In the genomic region with DNA sequence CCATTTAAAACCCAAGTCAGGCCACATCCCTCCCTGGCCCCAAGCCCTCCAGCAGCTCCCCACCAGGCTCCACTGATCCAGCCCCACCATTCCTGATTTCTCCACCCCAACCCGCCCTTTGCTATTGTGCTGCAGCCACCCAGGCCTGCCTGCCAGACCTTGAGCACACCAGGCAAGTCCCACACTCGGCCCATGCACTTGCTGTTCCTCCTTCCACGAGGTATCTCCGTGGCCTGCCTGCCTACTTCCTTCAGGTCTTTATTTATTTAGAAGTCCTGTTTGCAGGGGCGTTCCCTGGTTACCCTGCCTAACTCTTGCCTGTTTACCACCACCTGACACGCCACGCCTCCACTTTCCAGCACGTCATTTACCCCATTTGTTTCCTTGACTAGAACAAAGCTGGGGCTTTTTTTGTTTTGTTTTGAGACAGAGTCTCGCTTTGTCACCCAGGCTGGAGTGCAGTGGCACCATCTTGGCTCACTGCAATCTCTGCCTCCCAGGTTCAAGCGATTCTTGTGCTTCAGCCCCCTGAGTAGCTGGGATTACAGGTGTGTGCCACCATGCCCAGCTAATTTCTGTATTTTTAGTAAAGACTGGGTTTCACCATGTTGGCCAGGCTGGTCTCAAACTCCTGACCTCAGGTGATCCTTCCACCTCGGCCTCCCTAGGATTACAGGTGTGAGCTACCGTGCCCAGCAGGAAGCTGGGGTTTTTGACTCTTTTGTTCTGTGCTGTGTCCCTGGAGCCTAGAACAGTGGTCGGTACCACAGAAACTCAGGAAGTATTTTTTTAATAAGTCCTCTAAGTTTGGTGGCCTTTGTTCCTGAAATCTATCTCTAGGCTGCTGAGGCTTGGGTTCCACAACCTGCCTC, we compare ENCODE assay signal across 7 cellular contexts. TPM values are rescaled to one million over a fixed set of nuclear protein-coding genes. Genes with fewer than 3 reads are reported as not detected.
DNase-seq lines count a peak whose midpoint lies in the region; ATAC-seq, FAIRE-seq and TF ChIP-seq lines count a peak whose summit lies in the region.

No MANE protein-coding gene starts in this region.

- H3K27me3 Mint-ChIP-seq in activated T-helper 1 cell treated with anti-CD3 and anti-CD28 coated beads, Interleukin-12 subunit alpha, Interleukin-12 subunit beta, Interleukin-2, Interleukin-4 antibody, amounts not matched to agents 30 ng/mL and 10 ng/mL and 1 ng/mL, durations not matched to agents 14 hours and 24 hours and 36 hours (ENCODE audit: insufficient read depth) = no peaks in the 10 kb centered on the region

- H3K36me3 Mint-ChIP-seq in activated T-helper 1 cell treated with anti-CD3 and anti-CD28 coated beads, Interleukin-12 subunit alpha, Interleukin-12 subunit beta, Interleukin-2, Interleukin-4 antibody, amounts not matched to agents 30 ng/mL and 10 ng/mL and 1 ng/mL, durations not matched to agents 14 hours and 24 hours and 36 hours (ENCODE audit: low read depth) = peaks cover 43% of the 10 kb centered on the region

- H3K4me3 ChIP-seq in left lung = no peak overlapping the region

- H3K9me3 Mint-ChIP-seq in activated T-helper 1 cell treated with anti-CD3 and anti-CD28 coated beads, Interleukin-12 subunit alpha, Interleukin-12 subunit beta, Interleukin-2, Interleukin-4 antibody, amounts not matched to agents 30 ng/mL and 10 ng/mL and 1 ng/mL, durations not matched to agents 14 hours and 24 hours and 36 hours = no peaks in the 10 kb centered on the region

- no peaks in the 10 kb centered on the region for H3K36me3 ChIP-seq in left lung

- ATAC-seq in GM21786 (IDR thresholded peaks at IDR 0.05; ENCODE audit: unreplicated experiment) = peak; percentile 48
- no peak for ATAC-seq in left lung

- peak overlapping the region; percentile 85 for H3K4me3 Mint-ChIP-seq in activated T-helper 1 cell treated with anti-CD3 and anti-CD28 coated beads, Interleukin-12 subunit alpha, Interleukin-12 subunit beta, Interleukin-2, Interleukin-4 antibody, amounts not matched to agents 30 ng/mL and 10 ng/mL and 1 ng/mL, durations not matched to agents 14 hours and 24 hours and 36 hours

- DNase-seq in GM18507 (ENCODE audit: extremely low spot score, insufficient read length, low read depth) (no peak), NCI-H2196 (lab: John Stamatoyannopoulos, UW; ENCODE audit: unreplicated experiment) (peak; percentile 38), left lung (no peak), HPDE6-E6E7 (ENCODE audit: extremely low spot score) (no peak)
- DNase-seq in activated T-helper 1 cell treated with anti-CD3 and anti-CD28 coated beads, Interleukin-12 subunit alpha, Interleukin-12 subunit beta, Interleukin-2, Interleukin-4 antibody, amounts not matched to agents 30 ng/mL and 10 ng/mL and 1 ng/mL, durations not matched to agents 14 hours and 24 hours and 36 hours (ENCODE audit: low spot score) = peak; percentile 93
- peak; percentile 74 to 93 for DNase-seq in stimulated activated CD8-positive, alpha-beta memory T cell treated with anti-CD3 and anti-CD28 coated beads, Interleukin-2, amount 100 ng/mL, for 48 hours (ENCODE audit: low read depth in 2 of 2)

- H3K4me1 ChIP-seq in left lung = peaks cover 4 to 10% of the 10 kb centered on the region in 2 donors

- intact Hi-C loops in activated T-helper 1 cell treated with anti-CD3 and anti-CD28 coated beads, Interleukin-12 subunit alpha, Interleukin-12 subunit beta, Interleukin-2, Interleukin-4 antibody, amounts not matched to agents 30 ng/mL and 10 ng/mL and 1 ng/mL, durations not matched to agents 14 hours and 24 hours and 36 hours (cut with micrococcal nuclease) = loop anchor here (1.0 to 10.0 kb wide), 8 partner anchors 21 to 495 kb away; a partner anchor contains a TSS
- intact Hi-C loops in left lung (cut with DNase I) = loop anchor here in 1 of 2 donors (10.0 kb wide), 1 partner anchor 115 kb away; no protein-coding TSS in a partner anchor

- H3K4me1 Mint-ChIP-seq in activated T-helper 1 cell treated with anti-CD3 and anti-CD28 coated beads, Interleukin-12 subunit alpha, Interleukin-12 subunit beta, Interleukin-2, Interleukin-4 antibody, amounts not matched to agents 30 ng/mL and 10 ng/mL and 1 ng/mL, durations not matched to agents 14 hours and 24 hours and 36 hours (ENCODE audit: low read depth) = peaks cover 46% of the 10 kb centered on the region

- H3K27ac ChIP-seq in left lung = peak overlapping the region; percentile 65

- H3K9me3 ChIP-seq in left lung = no peaks in the 10 kb centered on the region

- peak overlapping the region; percentile 100 for H3K27ac Mint-ChIP-seq in activated T-helper 1 cell treated with anti-CD3 and anti-CD28 coated beads, Interleukin-12 subunit alpha, Interleukin-12 subunit beta, Interleukin-2, Interleukin-4 antibody, amounts not matched to agents 30 ng/mL and 10 ng/mL and 1 ng/mL, durations not matched to agents 14 hours and 24 hours and 36 hours

- H3K27me3 ChIP-seq in left lung = no peaks in the 10 kb centered on the region

- no peak for TF ChIP-seq CTCF in left lung (IDR thresholded peaks at IDR 0.05)

- peak; percentile 99 for FAIRE-seq in GM18507 (lab: Jason Lieb, UNC)

RNA-seq across cellular contexts. Expression of a gene that starts 6.7 kb away (rescaled TPM):
- 82.0 and 84.6 TPM in 2 replicates for total RNA-seq in activated T-helper 1 cell treated with anti-CD3 and anti-CD28 coated beads, Interleukin-12 subunit alpha, Interleukin-12 subunit beta, Interleukin-2, Interleukin-4 antibody, amounts not matched to agents 30 ng/mL and 10 ng/mL and 1 ng/mL, durations not matched to agents 14 hours and 24 hours and 36 hours
- 10 to 100 TPM in 1 of 2 donors, 1 to 10 TPM in 1; 9.6 to 12.0 TPM for total RNA-seq in left lung

RNA-seq across cellular contexts. Expression of a gene that starts 13.6 kb away (rescaled TPM):
- total RNA-seq in activated T-helper 1 cell treated with anti-CD3 and anti-CD28 coated beads, Interleukin-12 subunit alpha, Interleukin-12 subunit beta, Interleukin-2, Interleukin-4 antibody, amounts not matched to agents 30 ng/mL and 10 ng/mL and 1 ng/mL, durations not matched to agents 14 hours and 24 hours and 36 hours = 3.0 and 3.2 TPM in 2 replicates
- under 1 TPM; 0.15 to 0.42 TPM for total RNA-seq in left lung

RNA-seq across cellular contexts. Expression of a gene that starts 25.3 kb away (rescaled TPM):
- 5.8 and 6.1 TPM in 2 replicates for total RNA-seq in activated T-helper 1 cell treated with anti-CD3 and anti-CD28 coated beads, Interleukin-12 subunit alpha, Interleukin-12 subunit beta, Interleukin-2, Interleukin-4 antibody, amounts not matched to agents 30 ng/mL and 10 ng/mL and 1 ng/mL, durations not matched to agents 14 hours and 24 hours and 36 hours
- total RNA-seq in left lung = not detected

RNA-seq across cellular contexts. Expression of a gene that starts 29.0 kb away (rescaled TPM):
- 7.0 and 7.9 TPM in 2 replicates for total RNA-seq in activated T-helper 1 cell treated with anti-CD3 and anti-CD28 coated beads, Interleukin-12 subunit alpha, Interleukin-12 subunit beta, Interleukin-2, Interleukin-4 antibody, amounts not matched to agents 30 ng/mL and 10 ng/mL and 1 ng/mL, durations not matched to agents 14 hours and 24 hours and 36 hours
- 1 to 10 TPM in 1 of 2 donors, under 1 TPM in 1; 0.99 to 2.0 TPM for total RNA-seq in left lung

Comparison
In these comparisons a context has a peak if more than half of its experiments do, and no peak if none do; other contexts are left out.
1. DNase-seq: peak in NCI-H2196 (single experiment), activated T-helper 1 cell treated with anti-CD3 and anti-CD28 coated beads, Interleukin-12 subunit alpha, Interleukin-12 subunit beta, Interleukin-2, Interleukin-4 antibody, amounts not matched to agents 30 ng/mL and 10 ng/mL and 1 ng/mL, durations not matched to agents 14 hours and 24 hours and 36 hours (single experiment) and stimulated activated CD8-positive, alpha-beta memory T cell treated with anti-CD3 and anti-CD28 coated beads, Interleukin-2, amount 100 ng/mL, for 48 hours (2 of 2); none in GM18507 (single experiment), left lung (0 of 2) and HPDE6-E6E7 (single experiment).